11 cellular contexts compared by ENCODE assay signal in the genomic region with DNA sequence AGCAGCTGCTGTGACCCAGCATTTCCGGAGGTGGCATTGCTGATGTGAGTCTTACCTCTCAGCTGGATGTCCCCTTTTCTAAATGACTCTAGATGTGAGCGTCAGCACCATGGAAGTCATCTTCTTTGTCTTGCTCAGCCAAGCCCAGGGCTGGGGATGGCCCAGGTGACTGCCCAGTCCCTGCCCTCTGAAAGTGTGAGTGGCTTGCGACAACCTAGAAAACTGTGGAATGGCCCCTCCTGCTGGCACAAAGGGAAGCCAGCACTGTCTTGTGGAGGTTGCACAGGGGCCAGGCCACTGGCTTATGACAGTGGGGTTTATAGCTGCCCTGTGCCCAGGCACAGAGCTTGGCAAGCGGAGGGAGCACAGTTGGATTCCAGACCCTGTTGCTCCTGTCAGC. TPM values are rescaled to one million over a fixed set of nuclear protein-coding genes. Genes with fewer than 3 reads are reported as not detected.
DNase-seq lines count a peak whose midpoint lies in the region; ATAC-seq and TF ChIP-seq lines count a peak whose summit lies in the region.
"Had no signal": no experiment of that assay in that cellular context is flagged by ENCODE, and none has a peak within 500 bp of the region (broad histone marks: within the 10 kb centered on the region; RNA-seq: fewer than 3 reads in every experiment).

No MANE protein-coding gene starts in this region.

- TF ChIP-seq CTCF in astrocyte of the spinal cord (IDR thresholded peaks at IDR 0.05; ENCODE audit: low read depth, low read length), result peak; percentile 28

- H3K36me3 Mint-ChIP-seq in T-cell, result no peaks in the 10 kb centered on the region

- CTCF ChIA-PET in T-cell (lab: Charles Lee), result interaction anchor here in 1 of 2 donors (0.6 to 1.1 kb wide), 2 partner anchors 11 to 12 kb away, joined by 4 to 6 read pairs; no protein-coding TSS in a partner anchor

- no peak overlapping the region for H3K4me3 Mint-ChIP-seq in T-cell

- no peak overlapping the region for H3K4me3 ChIP-seq in astrocyte of the spinal cord (ENCODE audit: low read depth, low read length)

- peak; percentile 9 for DNase-seq in NCI-H2227 (lab: John Stamatoyannopoulos, UW; ENCODE audit: unreplicated experiment)
- no peak for DNase-seq in NCI-H2227 treated with DMSO at 0.1 percent for 48 hours (lab: John Stamatoyannopoulos, UW)
- no peak for DNase-seq in astrocyte of the spinal cord (ENCODE audit: low read depth, low spot score)
- peak; percentile 3 for DNase-seq in midbrain (lab: John Stamatoyannopoulos, UW)
- no peak for DNase-seq in T-cell
- DNase-seq: amniotic stem cell; NCI-H187 treated with DMSO at 0.1 percent for 48 hours; stimulated activated naive CD4-positive, alpha-beta T cell had no signal

- H3K9me3 Mint-ChIP-seq in T-cell, result no peaks in the 10 kb centered on the region

- in situ Hi-C loops in astrocyte of the spinal cord (cut with HindIII; ENCODE audit: low sequenced_read_pairs), result loop anchor here (5.0 kb wide), 1 partner anchor 60 kb away; no protein-coding TSS in a partner anchor

- H3K27ac Mint-ChIP-seq in T-cell, result no peak overlapping the region

- peaks cover 34 to 44% of the 10 kb centered on the region in 2 donors for H3K27me3 Mint-ChIP-seq in T-cell

- POLR2A ChIA-PET in T-cell (lab: Charles Lee), result no interaction called here

- ATAC-seq in HG02610 (IDR thresholded peaks at IDR 0.05; ENCODE audit: unreplicated experiment) (peak; percentile 48), HG03139 (IDR thresholded peaks at IDR 0.05; ENCODE audit: unreplicated experiment) (no peak), T-cell (replicated peaks in 1 of 4) (no peak), HG03039 (IDR thresholded peaks at IDR 0.05; ENCODE audit: unreplicated experiment) (no peak)

- H3K4me1 Mint-ChIP-seq in T-cell, result peaks cover 0 to 3% (median 0%) of the 10 kb centered on the region in 3 donors

RNA-seq across cellular contexts. Expression of gene TUB, which starts 6.2 kb away (rescaled TPM):
- under 1 TPM; 0.05 to 0.33 (median 0.19) TPM for total RNA-seq in T-cell

Comparison
In these comparisons a context has a peak if more than half of its experiments do, and no peak if none do; other contexts are left out.
1. DNase-seq: peak in NCI-H2227 (single experiment) and midbrain (single experiment); none in NCI-H2227 treated with DMSO at 0.1 percent for 48 hours (single experiment), astrocyte of the spinal cord (single experiment) and T-cell (0 of 34).